ENCODE assay signal across 19 cellular contexts in the genomic region with DNA sequence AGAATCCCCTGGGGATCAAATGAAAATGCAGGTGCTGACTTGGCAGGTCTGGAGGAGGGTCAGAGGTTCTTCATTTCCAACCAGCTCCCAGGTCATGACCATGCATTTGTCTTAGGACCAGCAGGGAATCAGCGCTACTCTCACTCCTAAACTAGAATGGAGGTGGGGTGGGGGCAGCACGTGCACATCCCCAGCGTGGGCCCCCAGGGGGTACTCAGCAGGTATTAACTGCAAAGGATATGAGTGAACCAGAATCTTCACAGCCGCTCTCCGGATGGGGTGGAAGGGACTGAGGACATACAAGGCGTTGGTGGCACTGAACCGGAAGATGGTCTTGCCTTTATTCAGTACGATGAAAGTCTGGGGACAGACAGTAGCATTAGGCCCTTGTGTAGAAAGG. TPM values are rescaled to one million over a fixed set of nuclear protein-coding genes. Genes with fewer than 3 reads are reported as not detected.
A peak's percentile ranks its signal among the peaks of the same experiment; 100 is the strongest.
DNase-seq lines count a peak whose midpoint lies in the region; ATAC-seq, FAIRE-seq and TF ChIP-seq lines count a peak whose summit lies in the region.
"Had no signal": no experiment of that assay in that cellular context is flagged by ENCODE, and none has a peak within 500 bp of the region (broad histone marks: within the 10 kb centered on the region; RNA-seq: fewer than 3 reads in every experiment).

No MANE protein-coding gene starts in this region.

- H3K27ac ChIP-seq in right atrium auricular region, result peak overlapping the region; percentile 62 to 88
- H3K27ac ChIP-seq in neural progenitor cell, result no peak overlapping the region
- H3K27ac ChIP-seq: C4-2B had no signal

- no peak overlapping the region for H2AFZ ChIP-seq in neural progenitor cell (replicated peaks)

- H3K4me1 ChIP-seq in right atrium auricular region, result peaks cover 0 to 33% of the 10 kb centered on the region in 2 donors
- peaks cover 11% of the 10 kb centered on the region for H3K4me1 ChIP-seq in neural progenitor cell
- H3K4me1 ChIP-seq: Caco-2 had no signal

- DNase-seq in right atrium auricular region (ENCODE audit: low spot score), result no peak
- DNase-seq in cardiac septum (ENCODE audit: low spot score), result no peak
- no peak for DNase-seq in T-helper 17 cell
- no peak for DNase-seq in neural progenitor cell (ENCODE audit: low spot score)
- no peak for DNase-seq in GM19238 (ENCODE audit: insufficient read length, low spot score)
- no peak for DNase-seq in urothelium cell line (ENCODE audit: low spot score)
- DNase-seq: Caco-2; CD4-positive, alpha-beta T cell; HCEC 1CT; HFFc6; KBM-7 had no signal

- H3K9me3 ChIP-seq in right atrium auricular region, result no peaks in the 10 kb centered on the region
- H3K9me3 ChIP-seq in T-helper 17 cell (ENCODE audit: control insufficient read depth, low read length, poor library complexity, severe bottlenecking), result no peaks in the 10 kb centered on the region
- no peaks in the 10 kb centered on the region for H3K9me3 ChIP-seq in neural progenitor cell (ENCODE audit: low read depth)
- H3K9me3 ChIP-seq: Caco-2 had no signal

- H3F3A ChIP-seq in neural progenitor cell (ENCODE audit: low read depth), result no peaks in the 10 kb centered on the region

- peaks cover 54% of the 10 kb centered on the region for H3K36me3 ChIP-seq in right atrium auricular region
- no peaks in the 10 kb centered on the region for H3K36me3 ChIP-seq in neural progenitor cell

- peak overlapping the region; percentile 5 for H3K4me3 Mint-ChIP-seq in T-helper 17 cell
- no peak overlapping the region for H3K4me3 Mint-ChIP-seq in neural progenitor cell
- H3K4me3 Mint-ChIP-seq: B cell; CD4-positive, alpha-beta T cell; HFFc6; IgD-negative memory B cell had no signal

- intact Hi-C loops in cardiac septum (cut with DNase I), result no loop called here

- peak overlapping the region; percentile 62 for H3K4me2 ChIP-seq in neural progenitor cell

- ATAC-seq in T-helper 17 cell, result no peak
- ATAC-seq: HepG2 had no signal

- H3K27ac Mint-ChIP-seq in T-helper 17 cell (no peak overlapping the region), neural progenitor cell (no peak overlapping the region)
- H3K27ac Mint-ChIP-seq: B cell; CD4-positive, alpha-beta T cell; HFFc6; IgD-negative memory B cell had no signal

- H3K27me3 ChIP-seq in right atrium auricular region, result no peaks in the 10 kb centered on the region
- no peaks in the 10 kb centered on the region for H3K27me3 ChIP-seq in neural progenitor cell

- no peak for FAIRE-seq in urothelium cell line (lab: Jason Lieb, UNC)
- FAIRE-seq: D721Med, G401.6, GM12892, GM18507, HepG2 had no signal

- H3K27me3 Mint-ChIP-seq in T-helper 17 cell (peaks cover 25% of the 10 kb centered on the region), neural progenitor cell (ENCODE audit: insufficient read depth, low read depth) (peaks cover 31% of the 10 kb centered on the region)
- H3K27me3 Mint-ChIP-seq: IgD-negative memory B cell had no signal

- H3K79me2 ChIP-seq in neural progenitor cell (ENCODE audit: low read depth), result no peaks in the 10 kb centered on the region

- H3K4me3 ChIP-seq in right atrium auricular region (no peak overlapping the region), neural progenitor cell (no peak overlapping the region)

- peaks cover 4% of the 10 kb centered on the region for H3K9me3 Mint-ChIP-seq in neural progenitor cell
- H3K9me3 Mint-ChIP-seq: CD4-positive, alpha-beta T cell; HFFc6; IgD-negative memory B cell had no signal

- TF ChIP-seq CTCF in right atrium auricular region (IDR thresholded peaks at IDR 0.05) (no peak), neural progenitor cell (IDR thresholded peaks at IDR 0.05) (no peak)

- H4K20me1 ChIP-seq in neural progenitor cell (ENCODE audit: low read depth), result peaks cover 8% of the 10 kb centered on the region

- peaks cover 8% of the 10 kb centered on the region for H3K4me1 Mint-ChIP-seq in T-helper 17 cell
- peaks cover 5% of the 10 kb centered on the region for H3K4me1 Mint-ChIP-seq in neural progenitor cell
- H3K4me1 Mint-ChIP-seq: B cell had no signal

- no peak overlapping the region for H3K9ac ChIP-seq in neural progenitor cell

- no peaks in the 10 kb centered on the region for H3K36me3 Mint-ChIP-seq in T-helper 17 cell (ENCODE audit: low read depth)
- H3K36me3 Mint-ChIP-seq in neural progenitor cell, result no peaks in the 10 kb centered on the region
- H3K36me3 Mint-ChIP-seq: IgD-negative memory B cell had no signal

RNA-seq across cellular contexts. Expression of a gene that starts 19.4 kb away (rescaled TPM):
- 100 to 1,000 TPM; 102 to 118 TPM for total RNA-seq in right atrium auricular region
- total RNA-seq in cardiac septum, result 166 TPM
- under 1 TPM in 1 of 2 donors, not detected in 1; 0.05 TPM for total RNA-seq in T-helper 17 cell
- total RNA-seq in neural progenitor cell (ENCODE audit: low replicate concordance), result 3.9 and 4.6 TPM in 2 replicates
- total RNA-seq: HepG2 had no signal

Comparison
In these comparisons a context has a peak if more than half of its experiments do, and no peak if none do; other contexts are left out.
1. RNA of a gene that starts 19.4 kb away (total RNA-seq): 166 TPM in cardiac septum (single experiment) and 102 to 118 TPM in right atrium auricular region; 3.9 to 4.6 TPM in neural progenitor cell and 0.05 TPM in T-helper 17 cell; every median in the first group is over 10 times any median in the second.